In the genomic region with DNA sequence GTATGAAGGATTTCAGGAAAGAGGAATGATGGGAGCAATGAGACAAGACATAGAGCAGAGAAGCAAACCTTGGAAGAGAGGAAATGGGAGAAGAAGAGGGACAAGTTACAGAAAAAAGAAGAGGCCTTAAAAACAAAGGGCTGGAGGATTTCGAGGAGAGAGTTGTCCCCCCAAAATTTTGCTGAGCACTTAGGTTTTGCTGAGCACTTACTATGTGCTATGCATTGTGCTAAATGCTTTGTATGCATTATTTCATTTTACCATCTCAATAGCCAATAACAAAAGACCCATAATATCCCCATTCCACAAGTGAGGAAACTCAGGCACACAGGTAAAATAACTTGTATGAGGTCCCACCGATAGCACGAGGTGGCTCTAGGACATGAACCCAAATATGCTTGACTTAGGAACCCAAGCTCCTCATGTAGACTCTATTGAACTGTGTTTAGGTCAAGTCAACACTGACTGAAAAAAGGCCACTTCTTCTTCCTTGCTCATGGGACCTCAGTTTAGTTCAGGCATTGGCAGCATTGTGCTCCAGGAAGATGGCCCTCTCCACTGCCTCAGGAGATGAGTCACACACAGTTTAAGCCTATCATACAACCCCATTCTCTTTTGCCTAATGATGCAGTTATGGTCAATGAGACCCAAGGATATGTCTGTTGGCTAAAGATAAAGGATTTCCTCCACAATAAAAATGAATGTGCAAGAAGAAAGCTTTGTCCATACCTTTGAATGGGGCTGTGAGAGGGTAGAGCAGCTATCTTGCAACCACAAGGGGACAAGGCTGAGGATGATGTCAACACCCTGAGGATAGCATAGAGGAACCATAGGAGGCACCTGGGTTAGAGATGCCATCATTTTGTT, we compare ENCODE assay signal across 1 cellular context.
A peak's percentile ranks its signal among the peaks of the same experiment; 100 is the strongest.
TF ChIP-seq lines count a peak whose summit lies in the region.

No MANE protein-coding gene starts in this region.

TF ChIP-seq in K562, 482 proteins besides CTCF, POLR2A, EP300 and RAD21 (continued from another document and continues in another):
- TF ChIP-seq TRIM25 (IDR thresholded peaks at IDR 0.05; ENCODE audit: borderline replicate concordance) (no peak), TCF3 (CRISPR knock-in tag; IDR thresholded peaks at IDR 0.05) (peak; percentile 100), SMARCE1 (IDR thresholded peaks at IDR 0.05) (peak; percentile 100), ARID1B (IDR thresholded peaks at IDR 0.05) (peak; percentile 100), RREB1 (CRISPR knock-in tag; IDR thresholded peaks at IDR 0.05) (0 out of 2 replicates have a peak, but pooled peaks have one; percentile 57), POLR2G (IDR thresholded peaks at IDR 0.05; ENCODE audit: low read depth, low read length) (0 out of 2 replicates have a peak, but pooled peaks have one; percentile 23), ZNF324 (CRISPR knock-in tag; IDR thresholded peaks at IDR 0.05) (no peak), PHB (CRISPR knock-in tag; IDR thresholded peaks at IDR 0.05) (no peak), MAFF (IDR thresholded peaks at IDR 0.05; ENCODE audit: low read length) (peak; percentile 36; the same call in 1 of the 2 replicates), FOXJ2 (tag; IDR thresholded peaks at IDR 0.05) (no peak), PTTG1 (tag; IDR thresholded peaks at IDR 0.05; ENCODE audit: low read depth) (no peak; the same call in 1 of the 2 replicates), NFYB (IDR thresholded peaks at IDR 0.05; ENCODE audit: extremely low read depth, insufficient read length) (no peak), ASH1L (IDR thresholded peaks at IDR 0.05; ENCODE audit: borderline replicate concordance, low read depth, partially characterized antibody) (no peak), ZC3H11A (IDR thresholded peaks at IDR 0.05; ENCODE audit: low read depth, low read length) (0 out of 2 replicates have a peak, but pooled peaks have one; percentile 50), ZNF717 (CRISPR knock-in tag; IDR thresholded peaks at IDR 0.05) (no peak), SIN3B (IDR thresholded peaks at IDR 0.05; ENCODE audit: low read depth) (no peak), E2F1 (CRISPR knock-in tag; IDR thresholded peaks at IDR 0.05) (no peak), MYBL2 (IDR thresholded peaks at IDR 0.05; ENCODE audit: low read depth) (no peak), MYBL2 (CRISPR knock-in tag; IDR thresholded peaks at IDR 0.05; ENCODE audit: borderline replicate concordance) (no peak), ZNF175 (CRISPR knock-in tag; IDR thresholded peaks at IDR 0.05; ENCODE audit: low read depth) (peak; percentile 99), FOXM1 (IDR thresholded peaks at IDR 0.05; ENCODE audit: low read depth) (peak; percentile 95), FOXM1 (CRISPR knock-in tag; IDR thresholded peaks at IDR 0.05; ENCODE audit: low read depth) (0 out of 2 replicates have a peak, but pooled peaks have one; percentile 71), ZNF766 (CRISPR knock-in tag; conservative IDR thresholded peaks at IDR 0.05) (peak; percentile 83), PCBP2 (IDR thresholded peaks at IDR 0.05; ENCODE audit: low read depth, low read length, poor library complexity, severe bottlenecking) (no peak), GABPA (tag; conservative IDR thresholded peaks at IDR 0.05; ENCODE audit: low read depth) (0 out of 2 replicates have a peak, but pooled peaks have one; percentile 18), EZH2 (IDR thresholded peaks at IDR 0.05; ENCODE audit: borderline replicate concordance, low read depth, low read length) (no peak; the same call in 1 of the 2 replicates), RAD51 (IDR thresholded peaks at IDR 0.05; ENCODE audit: borderline replicate concordance, low read depth) (peak; percentile 43; the same call in 1 of the 2 replicates), DACH1 (IDR thresholded peaks at IDR 0.05; ENCODE audit: partially characterized antibody) (peak; percentile 31), TRIM28 (IDR thresholded peaks at IDR 0.05) (peak; percentile 80), NONO (IDR thresholded peaks at IDR 0.05; ENCODE audit: low read depth in 2 of 2, low read length in 1 of 2) (peak in 1 of 2 experiments; percentile 80; a peak in 2 of 4 replicates), MAZ (CRISPR knock-in tag; conservative IDR thresholded peaks at IDR 0.05 in 1 of 2, IDR thresholded peaks at IDR 0.05 in 1 of 2) (peak in 1 of 2 experiments; percentile 65; a peak in 3 of 4 replicates), ZFP36 (IDR thresholded peaks at IDR 0.05; ENCODE audit: low read depth, low read length, partially characterized antibody) (no peak), ZNF184 (CRISPR knock-in tag; IDR thresholded peaks at IDR 0.05) (no peak), MBD2 (IDR thresholded peaks at IDR 0.05; ENCODE audit: borderline replicate concordance, low read depth) (peak; percentile 83), TCF15 (CRISPR knock-in tag; IDR thresholded peaks at IDR 0.05) (peak; percentile 52; the same call in 1 of the 2 replicates), HNRNPL (IDR thresholded peaks at IDR 0.05; ENCODE audit: low read depth, low read length) (0 out of 2 replicates have a peak, but pooled peaks have one; percentile 31), ZNF316 (IDR thresholded peaks at IDR 0.05) (peak; percentile 95), CREM (IDR thresholded peaks at IDR 0.05; ENCODE audit: low read depth) (peak; percentile 90), KDM5B (IDR thresholded peaks at IDR 0.05; ENCODE audit: insufficient replicate concordance, low read depth, low read length) (no peak), NCOA2 (IDR thresholded peaks at IDR 0.05; ENCODE audit: partially characterized antibody in 2 of 2) (no peak), ZNF212 (CRISPR knock-in tag; IDR thresholded peaks at IDR 0.05) (no peak), JUNB (CRISPR knock-in tag; conservative IDR thresholded peaks at IDR 0.05) (peak; percentile 46; the same call in 1 of the 2 replicates), ZZZ3 (IDR thresholded peaks at IDR 0.05) (no peak; the same call in 1 of the 2 replicates), GATA2 (CRISPR knock-in tag; IDR thresholded peaks at IDR 0.05) (peak; percentile 95), ZNF644 (tag; IDR thresholded peaks at IDR 0.05; ENCODE audit: low read depth) (peak; percentile 91), ZNF561 (CRISPR knock-in tag; conservative IDR thresholded peaks at IDR 0.05) (no peak), NELFE (IDR thresholded peaks at IDR 0.05; ENCODE audit: insufficient read depth, insufficient read length) (no peak), ZKSCAN3 (CRISPR knock-in tag; IDR thresholded peaks at IDR 0.05) (no peak), SOX6 (IDR thresholded peaks at IDR 0.05) (peak; percentile 99)
- TF ChIP-seq, protein P1, sequence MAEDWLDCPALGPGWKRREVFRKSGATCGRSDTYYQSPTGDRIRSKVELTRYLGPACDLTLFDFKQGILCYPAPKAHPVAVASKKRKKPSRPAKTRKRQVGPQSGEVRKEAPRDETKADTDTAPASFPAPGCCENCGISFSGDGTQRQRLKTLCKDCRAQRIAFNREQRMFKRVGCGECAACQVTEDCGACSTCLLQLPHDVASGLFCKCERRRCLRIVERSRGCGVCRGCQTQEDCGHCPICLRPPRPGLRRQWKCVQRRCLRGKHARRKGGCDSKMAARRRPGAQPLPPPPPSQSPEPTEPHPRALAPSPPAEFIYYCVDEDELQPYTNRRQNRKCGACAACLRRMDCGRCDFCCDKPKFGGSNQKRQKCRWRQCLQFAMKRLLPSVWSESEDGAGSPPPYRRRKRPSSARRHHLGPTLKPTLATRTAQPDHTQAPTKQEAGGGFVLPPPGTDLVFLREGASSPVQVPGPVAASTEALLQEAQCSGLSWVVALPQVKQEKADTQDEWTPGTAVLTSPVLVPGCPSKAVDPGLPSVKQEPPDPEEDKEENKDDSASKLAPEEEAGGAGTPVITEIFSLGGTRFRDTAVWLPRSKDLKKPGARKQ (CRISPR knock-in tag; IDR thresholded peaks at IDR 0.05), result no peak
- TF ChIP-seq, protein P2, sequence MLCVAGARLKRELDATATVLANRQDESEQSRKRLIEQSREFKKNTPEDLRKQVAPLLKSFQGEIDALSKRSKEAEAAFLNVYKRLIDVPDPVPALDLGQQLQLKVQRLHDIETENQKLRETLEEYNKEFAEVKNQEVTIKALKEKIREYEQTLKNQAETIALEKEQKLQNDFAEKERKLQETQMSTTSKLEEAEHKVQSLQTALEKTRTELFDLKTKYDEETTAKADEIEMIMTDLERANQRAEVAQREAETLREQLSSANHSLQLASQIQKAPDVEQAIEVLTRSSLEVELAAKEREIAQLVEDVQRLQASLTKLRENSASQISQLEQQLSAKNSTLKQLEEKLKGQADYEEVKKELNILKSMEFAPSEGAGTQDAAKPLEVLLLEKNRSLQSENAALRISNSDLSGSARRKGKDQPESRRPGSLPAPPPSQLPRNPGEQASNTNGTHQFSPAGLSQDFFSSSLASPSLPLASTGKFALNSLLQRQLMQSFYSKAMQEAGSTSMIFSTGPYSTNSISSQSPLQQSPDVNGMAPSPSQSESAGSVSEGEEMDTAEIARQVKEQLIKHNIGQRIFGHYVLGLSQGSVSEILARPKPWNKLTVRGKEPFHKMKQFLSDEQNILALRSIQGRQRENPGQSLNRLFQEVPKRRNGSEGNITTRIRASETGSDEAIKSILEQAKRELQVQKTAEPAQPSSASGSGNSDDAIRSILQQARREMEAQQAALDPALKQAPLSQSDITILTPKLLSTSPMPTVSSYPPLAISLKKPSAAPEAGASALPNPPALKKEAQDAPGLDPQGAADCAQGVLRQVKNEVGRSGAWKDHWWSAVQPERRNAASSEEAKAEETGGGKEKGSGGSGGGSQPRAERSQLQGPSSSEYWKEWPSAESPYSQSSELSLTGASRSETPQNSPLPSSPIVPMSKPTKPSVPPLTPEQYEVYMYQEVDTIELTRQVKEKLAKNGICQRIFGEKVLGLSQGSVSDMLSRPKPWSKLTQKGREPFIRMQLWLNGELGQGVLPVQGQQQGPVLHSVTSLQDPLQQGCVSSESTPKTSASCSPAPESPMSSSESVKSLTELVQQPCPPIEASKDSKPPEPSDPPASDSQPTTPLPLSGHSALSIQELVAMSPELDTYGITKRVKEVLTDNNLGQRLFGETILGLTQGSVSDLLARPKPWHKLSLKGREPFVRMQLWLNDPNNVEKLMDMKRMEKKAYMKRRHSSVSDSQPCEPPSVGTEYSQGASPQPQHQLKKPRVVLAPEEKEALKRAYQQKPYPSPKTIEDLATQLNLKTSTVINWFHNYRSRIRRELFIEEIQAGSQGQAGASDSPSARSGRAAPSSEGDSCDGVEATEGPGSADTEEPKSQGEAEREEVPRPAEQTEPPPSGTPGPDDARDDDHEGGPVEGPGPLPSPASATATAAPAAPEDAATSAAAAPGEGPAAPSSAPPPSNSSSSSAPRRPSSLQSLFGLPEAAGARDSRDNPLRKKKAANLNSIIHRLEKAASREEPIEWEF (CRISPR knock-in tag; IDR thresholded peaks at IDR 0.05), result peak; percentile 88; the same call in 1 of the 2 replicates
